Comparison of ENCODE assay signal across 27 cellular contexts in the genomic region with DNA sequence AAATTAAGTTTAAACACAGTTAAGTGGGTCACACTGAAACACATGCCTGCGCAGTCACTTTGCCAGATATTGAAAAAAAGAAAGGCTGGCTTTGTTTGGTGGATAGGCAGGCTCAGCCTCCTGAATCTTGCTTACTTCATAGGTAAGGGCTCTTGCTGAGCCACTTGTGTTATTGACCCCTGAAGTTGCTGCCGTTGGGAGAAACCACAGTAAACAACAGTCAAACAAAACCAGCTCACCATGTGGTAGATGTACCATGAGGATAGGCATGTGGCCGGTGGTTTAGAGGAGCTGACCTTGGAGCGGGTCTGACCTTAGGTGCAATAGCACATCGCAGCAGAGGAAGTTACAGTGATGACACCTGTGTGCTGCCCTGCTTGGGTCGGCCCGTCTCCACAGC. TPM values are rescaled to one million over a fixed set of nuclear protein-coding genes. Genes with fewer than 3 reads are reported as not detected.
DNase-seq lines count a peak whose midpoint lies in the region; ATAC-seq and TF ChIP-seq lines count a peak whose summit lies in the region.
"Had no signal": no experiment of that assay in that cellular context is flagged by ENCODE, and none has a peak within 500 bp of the region (broad histone marks: within the 10 kb centered on the region; RNA-seq: fewer than 3 reads in every experiment).

No MANE protein-coding gene starts in this region.

- POLR2A ChIA-PET in WTC11 (lab: Charles Lee), result interaction anchor here (0.6 kb wide), 1 partner anchor 1508 kb away, joined by 6 read pairs; no protein-coding TSS in a partner anchor

- H3K36me3 ChIP-seq in psoas muscle (ENCODE audit: insufficient read depth in 1 of 2, low read depth in 1 of 2), result no peaks in the 10 kb centered on the region
- H3K36me3 ChIP-seq: BE2C, left ventricle myocardium inferior, suprapubic skin, uterus had no signal

- DNase-seq in NCI-H510A treated with DMSO at 0.1 percent for 48 hours (lab: John Stamatoyannopoulos, UW) (peak; percentile 27), NCI-H510A (lab: John Stamatoyannopoulos, UW) (no peak), WTC11 (ENCODE audit: low spot score) (no peak), progenitor cell of endocrine pancreas (ENCODE audit: low spot score, unreplicated experiment) (no peak), hepatic stellate cell (ENCODE audit: low spot score) (no peak), psoas muscle (no peak), mesothelial cell of epicardium (ENCODE audit: low spot score in 2 of 2, unreplicated experiment in 2 of 2) (no peak)
- DNase-seq: activated CD8-positive, alpha-beta memory T cell treated with anti-CD3 and anti-CD28 coated beads, Interleukin-2, amount 50 U/mL, for 4 hours; BE2C; effector memory CD4-positive, alpha-beta T cell; foreskin fibroblast; GOT3; KBM-7; left ventricle myocardium inferior; MM.1S; NCI-H1436; NCI-H82; OCI-M1; T-helper 9 cell; uterus had no signal

- peak; percentile 41 for ATAC-seq in WTC11
- ATAC-seq in psoas muscle, result no peak
- ATAC-seq: GM12878; stimulated activated memory B cell treated with anti-CD40 and anti-IgM and Interleukin-4, amounts not matched to agents 10 μg/mL and 1 μg/mL and 100 μg/mL, for 72 hours had no signal

- H3K27ac ChIP-seq in layer of hippocampus (ENCODE audit: low read depth, low read length), result peak overlapping the region; percentile 39
- H3K27ac ChIP-seq in psoas muscle, result no peak overlapping the region
- H3K27ac ChIP-seq: hepatocyte, left ventricle myocardium inferior, suprapubic skin, uterus had no signal

- H3K27me3 Mint-ChIP-seq in WTC11 (ENCODE audit: low read depth), result no peaks in the 10 kb centered on the region
- H3K27me3 Mint-ChIP-seq in progenitor cell of endocrine pancreas, result no peaks in the 10 kb centered on the region
- H3K27me3 Mint-ChIP-seq in mesothelial cell of epicardium (ENCODE audit: low read depth), result no peaks in the 10 kb centered on the region

- H3K4me1 ChIP-seq in psoas muscle, result no peaks in the 10 kb centered on the region
- H3K4me1 ChIP-seq: BE2C had no signal

- H3K36me3 Mint-ChIP-seq in WTC11, result no peaks in the 10 kb centered on the region
- H3K36me3 Mint-ChIP-seq in progenitor cell of endocrine pancreas (ENCODE audit: insufficient read depth), result peaks cover 4% of the 10 kb centered on the region
- H3K36me3 Mint-ChIP-seq in mesothelial cell of epicardium, result no peaks in the 10 kb centered on the region
- H3K36me3 Mint-ChIP-seq: stimulated activated memory B cell treated with anti-CD40 and anti-IgM and Interleukin-4, amounts not matched to agents 10 μg/mL and 1 μg/mL and 100 μg/mL, for 72 hours had no signal

- WGBS in psoas muscle, 3 donors, result 80 to 86% (median 85%) methylated on average over 7 of the region's 7 CpGs

- CTCF ChIA-PET in WTC11 (lab: Charles Lee), result interaction anchor here (0.7 to 2.2 kb wide), 2 partner anchors 21 to 159 kb away, joined by 3 to 12 read pairs; no protein-coding TSS in a partner anchor

- H3K4me3 Mint-ChIP-seq in WTC11 (no peak overlapping the region), progenitor cell of endocrine pancreas (ENCODE audit: low read depth) (no peak overlapping the region), mesothelial cell of epicardium (no peak overlapping the region)
- H3K4me3 Mint-ChIP-seq: neural crest cell; stimulated activated memory B cell treated with anti-CD40 and anti-IgM and Interleukin-4, amounts not matched to agents 10 μg/mL and 1 μg/mL and 100 μg/mL, for 72 hours had no signal

- H3K4me3 ChIP-seq in psoas muscle, result no peak overlapping the region
- H3K4me3 ChIP-seq: GM12878, hepatocyte, left ventricle myocardium inferior, suprapubic skin, uterus had no signal

- TF ChIP-seq CTCF in WTC11 (IDR thresholded peaks at IDR 0.05), result no peak
- TF ChIP-seq CTCF in progenitor cell of endocrine pancreas (IDR thresholded peaks at IDR 0.05; ENCODE audit: unreplicated experiment), result no peak
- no peak for TF ChIP-seq CTCF in psoas muscle (IDR thresholded peaks at IDR 0.05)
- TF ChIP-seq CTCF in mesothelial cell of epicardium (IDR thresholded peaks at IDR 0.05; ENCODE audit: unreplicated experiment), result no peak

- intact Hi-C loops in psoas muscle (cut with DNase I), result loop anchor here in 1 of 2 donors (5.0 kb wide), 1 partner anchor 50 kb away; a partner anchor contains a TSS

- H3K9me3 Mint-ChIP-seq in WTC11 (peaks cover 4% of the 10 kb centered on the region; the same call in 1 of the 2 replicates), progenitor cell of endocrine pancreas (ENCODE audit: low read depth) (peaks cover 13% of the 10 kb centered on the region), mesothelial cell of epicardium (peaks cover 15% of the 10 kb centered on the region)
- H3K9me3 Mint-ChIP-seq: activated T-helper 2 cell treated with anti-CD3 and anti-CD28 coated beads, Interferon-gamma antibody, Interleukin-2, Interleukin-4, amounts not matched to agents 10 μg/mL and 5 μg/mL and 100 μg/mL, durations not matched to agents 14 hours and 24 hours and 36 hours; neural crest cell had no signal

- peaks cover 38% of the 10 kb centered on the region for H3K4me1 Mint-ChIP-seq in WTC11
- H3K4me1 Mint-ChIP-seq in progenitor cell of endocrine pancreas (ENCODE audit: low read depth), result peaks cover 32% of the 10 kb centered on the region
- H3K4me1 Mint-ChIP-seq in mesothelial cell of epicardium, result peaks cover 4% of the 10 kb centered on the region

- H3K27ac Mint-ChIP-seq in WTC11, result peak overlapping the region; percentile 4
- peak overlapping the region; percentile 88 for H3K27ac Mint-ChIP-seq in progenitor cell of endocrine pancreas
- no peak overlapping the region for H3K27ac Mint-ChIP-seq in mesothelial cell of epicardium
- H3K27ac Mint-ChIP-seq: activated T-helper 2 cell treated with anti-CD3 and anti-CD28 coated beads, Interferon-gamma antibody, Interleukin-2, Interleukin-4, amounts not matched to agents 10 μg/mL and 5 μg/mL and 100 μg/mL, durations not matched to agents 14 hours and 24 hours and 36 hours; stimulated activated memory B cell treated with anti-CD40 and anti-IgM and Interleukin-4, amounts not matched to agents 10 μg/mL and 1 μg/mL and 100 μg/mL, for 72 hours had no signal

- H3K27me3 ChIP-seq in layer of hippocampus (ENCODE audit: control insufficient read depth, insufficient read depth, low read length) (no peaks in the 10 kb centered on the region), psoas muscle (ENCODE audit: insufficient read depth in 3 of 3, low read length in 2 of 3) (peaks cover 0 to 3% (median 0%) of the 10 kb centered on the region in 3 donors)
- H3K27me3 ChIP-seq: BE2C, hepatocyte, suprapubic skin, uterus had no signal

- no peaks in the 10 kb centered on the region for H3K9me3 ChIP-seq in psoas muscle
- H3K9me3 ChIP-seq: BE2C, left ventricle myocardium inferior, suprapubic skin, uterus had no signal

TF ChIP-seq in WTC11, 78 proteins besides CTCF, POLR2A, EP300 and RAD21:
- TF ChIP-seq, protein P1, sequence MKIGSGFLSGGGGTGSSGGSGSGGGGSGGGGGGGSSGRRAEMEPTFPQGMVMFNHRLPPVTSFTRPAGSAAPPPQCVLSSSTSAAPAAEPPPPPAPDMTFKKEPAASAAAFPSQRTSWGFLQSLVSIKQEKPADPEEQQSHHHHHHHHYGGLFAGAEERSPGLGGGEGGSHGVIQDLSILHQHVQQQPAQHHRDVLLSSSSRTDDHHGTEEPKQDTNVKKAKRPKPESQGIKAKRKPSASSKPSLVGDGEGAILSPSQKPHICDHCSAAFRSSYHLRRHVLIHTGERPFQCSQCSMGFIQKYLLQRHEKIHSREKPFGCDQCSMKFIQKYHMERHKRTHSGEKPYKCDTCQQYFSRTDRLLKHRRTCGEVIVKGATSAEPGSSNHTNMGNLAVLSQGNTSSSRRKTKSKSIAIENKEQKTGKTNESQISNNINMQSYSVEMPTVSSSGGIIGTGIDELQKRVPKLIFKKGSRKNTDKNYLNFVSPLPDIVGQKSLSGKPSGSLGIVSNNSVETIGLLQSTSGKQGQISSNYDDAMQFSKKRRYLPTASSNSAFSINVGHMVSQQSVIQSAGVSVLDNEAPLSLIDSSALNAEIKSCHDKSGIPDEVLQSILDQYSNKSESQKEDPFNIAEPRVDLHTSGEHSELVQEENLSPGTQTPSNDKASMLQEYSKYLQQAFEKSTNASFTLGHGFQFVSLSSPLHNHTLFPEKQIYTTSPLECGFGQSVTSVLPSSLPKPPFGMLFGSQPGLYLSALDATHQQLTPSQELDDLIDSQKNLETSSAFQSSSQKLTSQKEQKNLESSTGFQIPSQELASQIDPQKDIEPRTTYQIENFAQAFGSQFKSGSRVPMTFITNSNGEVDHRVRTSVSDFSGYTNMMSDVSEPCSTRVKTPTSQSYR (CRISPR knock-in tag; IDR thresholded peaks at IDR 0.05), result no peak
- TF ChIP-seq FOXP1 (CRISPR knock-in tag; IDR thresholded peaks at IDR 0.05; ENCODE audit: borderline replicate concordance), result no peak
- no peak for TF ChIP-seq FOXK1 (CRISPR knock-in tag; IDR thresholded peaks at IDR 0.05)
- TF ChIP-seq MYBL2 (CRISPR knock-in tag; IDR thresholded peaks at IDR 0.05), result no peak
- no peak for TF ChIP-seq ZBTB21 (CRISPR knock-in tag; IDR thresholded peaks at IDR 0.05; ENCODE audit: borderline replicate concordance)
- no peak for TF ChIP-seq SOX15 (CRISPR knock-in tag; IDR thresholded peaks at IDR 0.05)
- TF ChIP-seq ZNF138 (CRISPR knock-in tag; conservative IDR thresholded peaks at IDR 0.05), result no peak

RNA-seq across cellular contexts. Expression of a gene that starts 52.2 kb away (rescaled TPM):
- total RNA-seq in WTC11 (2021) (22.1 to 29.0 TPM (median 23.1 TPM) in 3 replicates), progenitor cell of endocrine pancreas (32.5 and 35.8 TPM in 2 replicates), psoas muscle (1 to 10 TPM; 2.2 to 5.8 (median 4.1) TPM), mesothelial cell of epicardium (2.9 to 3.8 TPM (median 3.7 TPM) in 3 replicates)
- polyA plus RNA-seq in psoas muscle, result 1 to 10 TPM in 2 of 3 donors, under 1 TPM in 1; 0.87 to 2.5 (median 1.7) TPM
